ENCODE assay signal across 15 cellular contexts in the genomic region with DNA sequence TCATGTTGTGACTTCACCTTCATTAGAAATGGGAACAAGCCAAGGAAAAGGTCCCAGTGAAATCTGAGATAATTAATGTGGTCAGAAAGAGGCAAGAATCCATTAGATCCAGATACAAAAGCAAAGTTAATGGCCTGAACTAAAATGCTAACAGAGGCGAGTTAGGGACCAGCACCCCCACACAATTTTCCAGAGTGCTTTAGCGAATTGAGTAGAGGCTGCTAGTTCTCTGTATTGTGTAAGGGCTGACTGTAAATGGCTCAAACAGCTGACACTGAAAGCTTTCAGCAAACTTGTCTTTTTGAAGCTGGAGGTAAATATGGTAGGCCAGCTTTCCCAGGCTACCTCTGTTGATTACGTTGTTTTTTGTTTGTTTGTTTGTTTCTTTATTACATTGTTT.
"Had no signal": no experiment of that assay in that cellular context is flagged by ENCODE, and none has a peak within 500 bp of the region (broad histone marks: within the 10 kb centered on the region; RNA-seq: fewer than 3 reads in every experiment).

No MANE protein-coding gene starts in this region.

- H3K4me3 Mint-ChIP-seq: activated B cell treated with CpG ODN at 0.5 μM for 24 hours; activated CD4-positive, alpha-beta T cell treated with anti-CD3 and anti-CD28 coated beads, Interleukin-2, amount 10 ng/mL, durations not matched to agents 24 days and 14 days; activated naive CD4-positive, alpha-beta T cell treated with anti-CD3 and anti-CD28 coated beads for 36 hours; activated T-helper 17 cell treated with anti-CD3 and anti-CD28 coated beads, Interleukin-2, amount 50 U/mL, for 72 hours; dendritic cell treated with granulocyte-macrophage colony-stimulating factor and Interleukin-4, amounts not matched to agents 40 ng/mL and 50 ng/mL, for 4 days; effector memory CD8-positive, alpha-beta T cell; immature natural killer cell; natural killer cell treated with Interleukin-12 subunit alpha and Interleukin-12 subunit beta and Interleukin-15 and Interleukin-18, amount 100 ng/mL, for 72 hours; stimulated activated naive CD8-positive, alpha-beta T cell treated with anti-CD3 and anti-CD28 coated beads, Interleukin-15, Interleukin-2, amounts not matched to agents 100 ng/mL and 50 ng/mL, for 24 hours had no signal

- ATAC-seq: activated T-helper 17 cell treated with anti-CD3 and anti-CD28 coated beads, Interleukin-2, amount 50 U/mL, for 72 hours; body of pancreas; effector memory CD8-positive, alpha-beta T cell; left lobe of liver; natural killer cell treated with Interleukin-12 subunit alpha and Interleukin-12 subunit beta and Interleukin-15 and Interleukin-18, amount 100 ng/mL, for 72 hours had no signal

- H3K4me3 ChIP-seq: body of pancreas, testis had no signal

- H3K27ac Mint-ChIP-seq: activated B cell treated with CpG ODN at 0.5 μM for 24 hours; activated CD4-positive, alpha-beta T cell treated with anti-CD3 and anti-CD28 coated beads, Interleukin-2, amount 10 ng/mL, durations not matched to agents 24 days and 14 days; activated naive CD4-positive, alpha-beta T cell treated with anti-CD3 and anti-CD28 coated beads for 36 hours; activated T-helper 17 cell treated with anti-CD3 and anti-CD28 coated beads, Interleukin-2, amount 50 U/mL, for 72 hours; dendritic cell treated with granulocyte-macrophage colony-stimulating factor and Interleukin-4, amounts not matched to agents 40 ng/mL and 50 ng/mL, for 4 days; effector memory CD8-positive, alpha-beta T cell; immature natural killer cell; natural killer cell treated with Interleukin-12 subunit alpha and Interleukin-12 subunit beta and Interleukin-15 and Interleukin-18, amount 100 ng/mL, for 72 hours; stimulated activated naive CD8-positive, alpha-beta T cell treated with anti-CD3 and anti-CD28 coated beads, Interleukin-15, Interleukin-2, amounts not matched to agents 100 ng/mL and 50 ng/mL, for 24 hours had no signal

- H3K27ac ChIP-seq: body of pancreas, testis had no signal

- H3K27me3 Mint-ChIP-seq: activated B cell treated with CpG ODN at 0.5 μM for 24 hours; activated T-helper 17 cell treated with anti-CD3 and anti-CD28 coated beads, Interleukin-2, amount 50 U/mL, for 72 hours had no signal

- H3K36me3 Mint-ChIP-seq: immature natural killer cell; natural killer cell treated with Interleukin-12 subunit alpha and Interleukin-12 subunit beta and Interleukin-15 and Interleukin-18, amount 100 ng/mL, for 72 hours had no signal

- H3K27me3 ChIP-seq: body of pancreas, testis had no signal

- DNase-seq: activated B cell treated with CpG ODN at 0.5 μM for 24 hours; activated CD4-positive, alpha-beta T cell treated with anti-CD3 and anti-CD28 coated beads, Interleukin-2, amount 10 ng/mL, durations not matched to agents 24 days and 14 days; activated naive CD4-positive, alpha-beta T cell treated with anti-CD3 and anti-CD28 coated beads for 36 hours; body of pancreas; effector memory CD8-positive, alpha-beta T cell; immature natural killer cell; stimulated activated CD4-positive, alpha-beta T cell treated with anti-CD3 and anti-CD28 coated beads, Interleukin-4, amount 100 ng/mL, for 1 hour; stimulated activated CD8-positive, alpha-beta memory T cell treated with anti-CD3 and anti-CD28 coated beads, Interleukin-4, amount 100 ng/mL, for 48 hours; T-helper 2 cell; testis had no signal

- H3K9me3 ChIP-seq: body of pancreas, testis had no signal

- H3K9me3 Mint-ChIP-seq: activated B cell treated with CpG ODN at 0.5 μM for 24 hours; activated CD4-positive, alpha-beta T cell treated with anti-CD3 and anti-CD28 coated beads, Interleukin-2, amount 10 ng/mL, durations not matched to agents 24 days and 14 days; activated naive CD4-positive, alpha-beta T cell treated with anti-CD3 and anti-CD28 coated beads for 36 hours; activated T-helper 17 cell treated with anti-CD3 and anti-CD28 coated beads, Interleukin-2, amount 50 U/mL, for 72 hours; dendritic cell treated with granulocyte-macrophage colony-stimulating factor and Interleukin-4, amounts not matched to agents 40 ng/mL and 50 ng/mL, for 4 days; effector memory CD8-positive, alpha-beta T cell; immature natural killer cell; natural killer cell treated with Interleukin-12 subunit alpha and Interleukin-12 subunit beta and Interleukin-15 and Interleukin-18, amount 100 ng/mL, for 72 hours; stimulated activated naive CD8-positive, alpha-beta T cell treated with anti-CD3 and anti-CD28 coated beads, Interleukin-15, Interleukin-2, amounts not matched to agents 100 ng/mL and 50 ng/mL, for 24 hours had no signal

- H3K4me1 Mint-ChIP-seq: activated B cell treated with CpG ODN at 0.5 μM for 24 hours; activated CD4-positive, alpha-beta T cell treated with anti-CD3 and anti-CD28 coated beads, Interleukin-2, amount 10 ng/mL, durations not matched to agents 24 days and 14 days; activated T-helper 17 cell treated with anti-CD3 and anti-CD28 coated beads, Interleukin-2, amount 50 U/mL, for 72 hours; immature natural killer cell had no signal
